32 cellular contexts compared by ENCODE assay signal in genomic region chr11:73003083-73003482, GRCh38.
DNase-seq lines count a peak whose midpoint lies in the region; ATAC-seq, FAIRE-seq and TF ChIP-seq lines count a peak whose summit lies in the region.
"Had no signal": no experiment of that assay in that cellular context is flagged by ENCODE, and none has a peak within 500 bp of the region (broad histone marks: within the 10 kb centered on the region; RNA-seq: fewer than 3 reads in every experiment).

No MANE protein-coding gene starts in this region.

- no peak for DNase-seq in GM12891 (ENCODE audit: insufficient read length, low spot score)
- peak; percentile 91 for DNase-seq in Karpas-422
- DNase-seq in naive B cell = peak; percentile 58
- no peak for DNase-seq in tibial nerve (ENCODE audit: low spot score in 2 of 2)
- DNase-seq: activated CD4-positive, alpha-beta T cell treated with anti-CD3 and anti-CD28 coated beads, Interleukin-2, amount 10 ng/mL, durations not matched to agents 7 days and 5 days; activated gamma-delta T cell treated with Interleukin-2 at 50 U/mL for 16 hours; activated T-cell treated with anti-CD3 and anti-CD28 coated beads, Interleukin-2, amount 50 U/mL, for 24 hours; C1 segment of cervical spinal cord; COR-L47; DMS53; GDM1; hypothalamus; immature natural killer cell; KG1; left colon; mesenchymal stem cell; MM.1S; NCI-H1436; OCI-M1; SK-N-SH; substantia nigra; T-helper 2 cell; upper lobe of right lung had no signal

- no peaks in the 10 kb centered on the region for H3K9me3 ChIP-seq in Karpas-422 (ENCODE audit: low read length)
- H3K9me3 ChIP-seq in tibial nerve = no peaks in the 10 kb centered on the region
- H3K9me3 ChIP-seq: right atrium auricular region, SK-N-SH, upper lobe of right lung had no signal

- peak; percentile 49 for ATAC-seq in GM19467 (IDR thresholded peaks at IDR 0.05; ENCODE audit: unreplicated experiment)
- ATAC-seq in naive B cell (ENCODE audit: low read depth in 2 of 2) = peak; percentile 90 to 92
- ATAC-seq in HG02571 (IDR thresholded peaks at IDR 0.05; ENCODE audit: unreplicated experiment) = no peak
- ATAC-seq in HG03469 (IDR thresholded peaks at IDR 0.05; ENCODE audit: unreplicated experiment) = no peak
- ATAC-seq: HCT116, left colon, upper lobe of right lung had no signal

- TF ChIP-seq POLR2A in GM12891 (IDR thresholded peaks at IDR 0.05; ENCODE audit: low read depth, low read length) = no peak
- no peak for TF ChIP-seq POLR2A in tibial nerve (IDR thresholded peaks at IDR 0.05)

- 0 out of 2 replicates have a peak overlapping the region, but pooled peaks have one; percentile 44 for H3K9ac ChIP-seq in Karpas-422 (ENCODE audit: low read length)
- H3K9ac ChIP-seq: neural progenitor cell, parathyroid adenoma, SK-N-SH had no signal

- H3K9me3 Mint-ChIP-seq in naive B cell = peaks cover 9 to 32% (median 17%) of the 10 kb centered on the region in 7 donors
- H3K9me3 Mint-ChIP-seq: activated CD4-positive, alpha-beta T cell treated with anti-CD3 and anti-CD28 coated beads, Interleukin-2, amount 10 ng/mL, durations not matched to agents 7 days and 5 days; activated T-cell treated with anti-CD3 and anti-CD28 coated beads, Interleukin-2, amount 50 U/mL, for 24 hours; immature natural killer cell; neural progenitor cell had no signal

- peaks cover 83% of the 10 kb centered on the region for H3K79me2 ChIP-seq in Karpas-422 (ENCODE audit: low read length)
- H3K79me2 ChIP-seq: parathyroid adenoma had no signal

- no peak overlapping the region for H2AFZ ChIP-seq in Karpas-422 (ENCODE audit: low read length)
- H2AFZ ChIP-seq: neural progenitor cell, parathyroid adenoma had no signal

- H3K27ac Mint-ChIP-seq in naive B cell = peak overlapping the region; percentile 75 to 94 (median 90)
- H3K27ac Mint-ChIP-seq: activated CD4-positive, alpha-beta T cell treated with anti-CD3 and anti-CD28 coated beads, Interleukin-2, amount 10 ng/mL, durations not matched to agents 7 days and 5 days; activated T-cell treated with anti-CD3 and anti-CD28 coated beads, Interleukin-2, amount 50 U/mL, for 24 hours; brain; immature natural killer cell; neural progenitor cell had no signal

- H3K27ac ChIP-seq in Karpas-422 (ENCODE audit: low read length) = peak overlapping the region; percentile 96
- H3K27ac ChIP-seq in tibial nerve = no peak overlapping the region
- H3K27ac ChIP-seq: neural progenitor cell, parathyroid adenoma, right atrium auricular region, upper lobe of right lung had no signal

- H3K4me2 ChIP-seq in Karpas-422 (ENCODE audit: low read depth, low read length, poor library complexity, severe bottlenecking) = peak overlapping the region; percentile 64
- H3K4me2 ChIP-seq: neural progenitor cell, SK-N-SH had no signal

- peak; percentile 63 for FAIRE-seq in GM12891 (lab: Jason Lieb, UNC)
- FAIRE-seq: HTR-8/SVneo had no signal

- no peaks in the 10 kb centered on the region for H3K27me3 Mint-ChIP-seq in naive B cell
- H3K27me3 Mint-ChIP-seq: activated CD4-positive, alpha-beta T cell treated with anti-CD3 and anti-CD28 coated beads, Interleukin-2, amount 10 ng/mL, durations not matched to agents 7 days and 5 days; activated T-cell treated with anti-CD3 and anti-CD28 coated beads, Interleukin-2, amount 50 U/mL, for 24 hours had no signal

- TF ChIP-seq EP300 in tibial nerve (IDR thresholded peaks at IDR 0.05) = no peak

- no peak for TF ChIP-seq CTCF in tibial nerve (IDR thresholded peaks at IDR 0.05)

- H3K4me3 Mint-ChIP-seq in naive B cell = peak overlapping the region; percentile 13 to 71 (median 42)
- H3K4me3 Mint-ChIP-seq: activated CD4-positive, alpha-beta T cell treated with anti-CD3 and anti-CD28 coated beads, Interleukin-2, amount 10 ng/mL, durations not matched to agents 7 days and 5 days; activated T-cell treated with anti-CD3 and anti-CD28 coated beads, Interleukin-2, amount 50 U/mL, for 24 hours; brain; immature natural killer cell; neural progenitor cell had no signal

- peaks cover 66% of the 10 kb centered on the region for H3K4me1 ChIP-seq in Karpas-422 (ENCODE audit: low read length)
- H3K4me1 ChIP-seq in tibial nerve = peaks cover 0 to 6% (median 0%) of the 10 kb centered on the region in 4 donors
- H3K4me1 ChIP-seq: neural progenitor cell, parathyroid adenoma had no signal

- H3K36me3 ChIP-seq in Karpas-422 (ENCODE audit: insufficient read depth, low read length) (peaks cover 33% of the 10 kb centered on the region), tibial nerve (no peaks in the 10 kb centered on the region)
- H3K36me3 ChIP-seq: neural progenitor cell, right atrium auricular region, upper lobe of right lung had no signal

- H4K20me1 ChIP-seq in Karpas-422 (ENCODE audit: insufficient read depth, low read depth, low read length) = no peaks in the 10 kb centered on the region

- no peaks in the 10 kb centered on the region for H3K27me3 ChIP-seq in Karpas-422 (ENCODE audit: low read length)
- H3K27me3 ChIP-seq in tibial nerve = no peaks in the 10 kb centered on the region
- H3K27me3 ChIP-seq: neural progenitor cell, right atrium auricular region, upper lobe of right lung had no signal

- H3K9me2 ChIP-seq in Karpas-422 (replicated peaks; ENCODE audit: insufficient read depth, low read length) = no peaks in the 10 kb centered on the region
- H3K9me2 ChIP-seq: SK-N-SH had no signal

- H3K4me3 ChIP-seq in Karpas-422 (ENCODE audit: low read length) = peak overlapping the region; percentile 17; the same call in 1 of the 2 replicates
- no peak overlapping the region for H3K4me3 ChIP-seq in tibial nerve
- H3K4me3 ChIP-seq: neural progenitor cell, right atrium auricular region, upper lobe of right lung had no signal

- peaks cover 48 to 56% of the 10 kb centered on the region in 2 donors for H3K36me3 Mint-ChIP-seq in naive B cell

- peaks cover 48 to 73% (median 61%) of the 10 kb centered on the region in 3 donors for H3K4me1 Mint-ChIP-seq in naive B cell
- H3K4me1 Mint-ChIP-seq: activated CD4-positive, alpha-beta T cell treated with anti-CD3 and anti-CD28 coated beads, Interleukin-2, amount 10 ng/mL, durations not matched to agents 7 days and 5 days; neural progenitor cell had no signal

TF ChIP-seq in GM12891, 5 proteins besides CTCF, POLR2A, EP300 and RAD21:
- TF ChIP-seq SPI1 (IDR thresholded peaks at IDR 0.05; ENCODE audit: low read depth, low read length) (peak; percentile 61), TAF1 (IDR thresholded peaks at IDR 0.05; ENCODE audit: low read depth, low read length) (no peak)

Comparison
In these comparisons a context has a peak if more than half of its experiments do, and no peak if none do; other contexts are left out.
1. DNase-seq: peak in Karpas-422 (single experiment) and naive B cell (single experiment); none in GM12891 (single experiment) and tibial nerve (0 of 2).
2. ATAC-seq: peak in GM19467 (single experiment) and naive B cell (2 of 2); none in HG02571 (single experiment) and HG03469 (single experiment).